In the genomic region with DNA sequence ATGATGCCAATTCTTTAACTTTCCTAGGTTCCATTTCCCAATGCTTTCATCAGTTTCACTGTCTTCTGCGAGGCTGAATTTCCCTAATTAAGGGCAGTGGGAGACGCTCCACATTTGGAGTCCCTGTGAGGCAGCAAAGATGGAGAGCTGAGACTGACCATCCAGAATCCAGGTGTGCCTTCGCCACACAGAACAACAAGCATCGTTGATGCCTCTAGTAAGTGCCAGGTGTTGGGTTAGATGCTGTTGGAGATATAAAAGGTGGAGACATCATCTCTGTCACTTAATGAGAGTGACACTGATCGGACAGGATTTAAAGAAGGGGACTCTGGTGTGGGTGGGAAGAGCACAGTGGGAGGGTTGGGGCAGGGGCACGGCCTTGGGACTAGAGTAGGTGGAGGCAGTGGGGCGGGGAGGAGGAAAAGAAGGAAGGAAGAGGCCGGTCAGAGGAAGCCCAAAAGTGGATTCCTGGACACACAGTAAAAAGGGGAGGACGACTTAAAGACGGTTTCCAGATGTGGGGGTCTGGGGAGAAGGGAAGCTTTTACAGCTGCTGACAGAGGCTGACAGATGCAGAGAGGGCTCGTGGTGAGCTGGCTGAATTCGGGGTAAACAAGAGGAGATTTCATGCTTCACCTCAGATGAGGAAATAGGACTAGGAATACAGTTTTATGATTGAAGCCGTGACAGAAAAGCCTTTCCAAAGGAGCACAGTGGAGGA, we compare ENCODE assay signal across 10 cellular contexts.
DNase-seq lines count a peak whose midpoint lies in the region; ATAC-seq and TF ChIP-seq lines count a peak whose summit lies in the region.
"Had no signal": no experiment of that assay in that cellular context is flagged by ENCODE, and none has a peak within 500 bp of the region (broad histone marks: within the 10 kb centered on the region; RNA-seq: fewer than 3 reads in every experiment).

No MANE protein-coding gene starts in this region.

- peaks cover 18% of the 10 kb centered on the region for H3F3A ChIP-seq in SU-DHL-6 (ENCODE audit: insufficient read depth)

- no peaks in the 10 kb centered on the region for H3K27me3 Mint-ChIP-seq in CD4-positive, alpha-beta memory T cell

- POLR2A ChIA-PET in CD4-positive, alpha-beta memory T cell (lab: Charles Lee; ENCODE audit: partially characterized antibody): interaction anchor here (0.6 to 5.1 kb wide), 15 partner anchors 8 to 684 kb away, joined by 3 to 31 read pairs (median 4); partner anchors contain the start of genes BCL2 and ZCCHC2

- H3K27ac Mint-ChIP-seq in CD4-positive, alpha-beta memory T cell: peak overlapping the region; percentile 81 to 97 (median 89)

- H3K9ac ChIP-seq in SU-DHL-6 (ENCODE audit: low read length): no peak overlapping the region

- peaks cover 25 to 29% of the 10 kb centered on the region in 2 donors for H3K36me3 Mint-ChIP-seq in CD4-positive, alpha-beta memory T cell

- peaks cover 79 to 94% (median 86%) of the 10 kb centered on the region in 4 donors for H3K4me1 Mint-ChIP-seq in CD4-positive, alpha-beta memory T cell

- no peak for DNase-seq in CD4-positive, alpha-beta memory T cell
- DNase-seq in left colon: no peak
- DNase-seq in GOT3 (lab: John Stamatoyannopoulos, UW): no peak
- no peak for DNase-seq in AG08396 (ENCODE audit: low spot score)
- no peak for DNase-seq in stimulated activated naive CD4-positive, alpha-beta T cell treated with Interleukin-2 at 50 U/mL for 16 hours (lab: John Stamatoyannopoulos, UW)

- H3K4me3 ChIP-seq in CD4-positive, alpha-beta memory T cell (ENCODE audit: low read length in 2 of 2): peak overlapping the region; percentile 7 to 24
- no peak overlapping the region for H3K4me3 ChIP-seq in SU-DHL-6 (ENCODE audit: insufficient read depth, low read length, poor library complexity, severe bottlenecking)
- H3K4me3 ChIP-seq: upper lobe of left lung had no signal

- H3K9me3 ChIP-seq in CD4-positive, alpha-beta memory T cell (ENCODE audit: control insufficient read depth in 1 of 2, low read length in 2 of 2): no peaks in the 10 kb centered on the region
- H3K9me3 ChIP-seq in SU-DHL-6 (ENCODE audit: insufficient read depth, low read length): no peaks in the 10 kb centered on the region
- H3K9me3 ChIP-seq: upper lobe of left lung had no signal

- H3K4me1 ChIP-seq in CD4-positive, alpha-beta memory T cell (ENCODE audit: insufficient read depth, low read length): peaks cover 96% of the 10 kb centered on the region

- H3K27ac ChIP-seq in CD4-positive, alpha-beta memory T cell (ENCODE audit: low read depth, low read length): peak overlapping the region; percentile 46
- H3K27ac ChIP-seq in SU-DHL-6 (ENCODE audit: low read depth, low read length): peak overlapping the region; percentile 50
- H3K27ac ChIP-seq: HL-60, upper lobe of left lung had no signal

- H3K27me3 ChIP-seq in CD4-positive, alpha-beta memory T cell (ENCODE audit: insufficient read depth, low read length): no peaks in the 10 kb centered on the region
- no peaks in the 10 kb centered on the region for H3K27me3 ChIP-seq in SU-DHL-6 (ENCODE audit: low read length)
- H3K27me3 ChIP-seq: upper lobe of left lung had no signal

- H3K9me3 Mint-ChIP-seq in CD4-positive, alpha-beta memory T cell: no peaks in the 10 kb centered on the region

- peaks cover 95% of the 10 kb centered on the region for H3K79me2 ChIP-seq in SU-DHL-6 (ENCODE audit: insufficient read depth, low read length)

- TF ChIP-seq CTCF in SU-DHL-6 (IDR thresholded peaks at IDR 0.05; ENCODE audit: insufficient read depth, low read length, poor library complexity, severe bottlenecking): no peak

- no peaks in the 10 kb centered on the region for H3K36me3 ChIP-seq in CD4-positive, alpha-beta memory T cell (ENCODE audit: insufficient read depth, low read length)
- H3K36me3 ChIP-seq in SU-DHL-6 (ENCODE audit: low read length): peaks cover 4% of the 10 kb centered on the region; the same call in 1 of the 2 replicates
- H3K36me3 ChIP-seq: upper lobe of left lung had no signal

- H3K9me2 ChIP-seq in SU-DHL-6 (replicated peaks; ENCODE audit: insufficient read depth, low read length): no peaks in the 10 kb centered on the region

- H3K4me3 Mint-ChIP-seq in CD4-positive, alpha-beta memory T cell: peak overlapping the region; percentile 70 to 89 (median 84)

- intact Hi-C loops in CD4-positive, alpha-beta memory T cell (cut with micrococcal nuclease): no loop called here
- intact Hi-C loops in left colon (cut with DNase I, micrococcal nuclease): no loop called here

- ATAC-seq in GM18511 (IDR thresholded peaks at IDR 0.05; ENCODE audit: unreplicated experiment): peak; percentile 6
- ATAC-seq in left colon: peak; percentile 10
- ATAC-seq in HG02970 (IDR thresholded peaks at IDR 0.05; ENCODE audit: low FRiP score, unreplicated experiment): no peak

- no peak overlapping the region for H3K4me2 ChIP-seq in SU-DHL-6 (ENCODE audit: low read depth, low read length, poor library complexity, severe bottlenecking)

- CTCF ChIA-PET in CD4-positive, alpha-beta memory T cell (lab: Charles Lee; ENCODE audit: partially characterized antibody): interaction anchor here (1.0 to 3.7 kb wide), 6 partner anchors 18 to 112 kb away, joined by 3 to 22 read pairs (median 4); partner anchors contain the start of gene BCL2

- H4K20me1 ChIP-seq in SU-DHL-6 (ENCODE audit: low read depth, low read length): no peaks in the 10 kb centered on the region; the same call in 1 of the 2 replicates

- H2AFZ ChIP-seq in SU-DHL-6 (ENCODE audit: low read depth, low read length, severe bottlenecking): no peak overlapping the region
